ENCODE assay signal across 15 cellular contexts in genomic region chr10:74921744-74922143, GRCh38.
DNase-seq lines count a peak whose midpoint lies in the region; ATAC-seq and TF ChIP-seq lines count a peak whose summit lies in the region.
"Had no signal": no experiment of that assay in that cellular context is flagged by ENCODE, and none has a peak within 500 bp of the region (broad histone marks: within the 10 kb centered on the region; RNA-seq: fewer than 3 reads in every experiment).

No MANE protein-coding gene starts in this region.

- intact Hi-C loops in natural killer cell (cut with micrococcal nuclease) (loop anchor here (5.0 kb wide), 1 partner anchor 96 kb away; no protein-coding TSS in a partner anchor), Panc1 (cut with micrococcal nuclease; ENCODE audit: unreplicated experiment) (no loop called here)

- H3K4me3 ChIP-seq in Panc1 (ENCODE audit: low read depth in 2 of 2, low read length in 2 of 2) = no peak overlapping the region
- no peak overlapping the region for H3K4me3 ChIP-seq in fibroblast of mammary gland (ENCODE audit: control insufficient read depth, low read depth, low read length)
- H3K4me3 ChIP-seq: adrenal gland, heart right ventricle, lung, psoas muscle, suprapubic skin had no signal

- H3K4me1 Mint-ChIP-seq in natural killer cell = peaks cover 42 to 50% of the 10 kb centered on the region in 2 donors
- peaks cover 35 to 38% of the 10 kb centered on the region in 2 donors for H3K4me1 Mint-ChIP-seq in natural killer cell treated with Interleukin-12 subunit alpha and Interleukin-12 subunit beta and Interleukin-15 and Interleukin-18, amount 100 ng/mL, for 72 hours (ENCODE audit: low read depth in 2 of 2)

- CTCF ChIA-PET in Panc1 (lab: Charles Lee) = no interaction called here

- peaks cover 11% of the 10 kb centered on the region; the same call in 1 of the 2 replicates for H3K9me3 ChIP-seq in Panc1 (ENCODE audit: control insufficient read depth, insufficient read depth, low read depth, low read length)
- H3K9me3 ChIP-seq: suprapubic skin had no signal

- no peaks in the 10 kb centered on the region for H3K27me3 ChIP-seq in Panc1 (ENCODE audit: control insufficient read depth, insufficient read depth, low read length)
- H3K27me3 ChIP-seq: adrenal gland, heart right ventricle, suprapubic skin had no signal

- H3K4me3 Mint-ChIP-seq in natural killer cell = no peak overlapping the region
- H3K4me3 Mint-ChIP-seq in natural killer cell treated with Interleukin-12 subunit alpha and Interleukin-12 subunit beta and Interleukin-15 and Interleukin-18, amount 100 ng/mL, for 72 hours = no peak overlapping the region

- H3K9me3 Mint-ChIP-seq in natural killer cell = peaks cover 0 to 5% of the 10 kb centered on the region in 2 donors
- no peaks in the 10 kb centered on the region for H3K9me3 Mint-ChIP-seq in natural killer cell treated with Interleukin-12 subunit alpha and Interleukin-12 subunit beta and Interleukin-15 and Interleukin-18, amount 100 ng/mL, for 72 hours

- H3K27ac Mint-ChIP-seq in natural killer cell = peak overlapping the region; percentile 74 to 76
- H3K27ac Mint-ChIP-seq in natural killer cell treated with Interleukin-12 subunit alpha and Interleukin-12 subunit beta and Interleukin-15 and Interleukin-18, amount 100 ng/mL, for 72 hours = no peak overlapping the region

- in situ Hi-C loops in Panc1 (cut with HindIII; ENCODE audit: low pct_unique_long_range_greater_than_20kb, low sequenced_read_pairs) = no loop called here

- DNase-seq in natural killer cell = no peak
- no peak for DNase-seq in natural killer cell treated with Interleukin-12 subunit alpha and Interleukin-12 subunit beta and Interleukin-15 and Interleukin-18, amount 100 ng/mL, for 72 hours (ENCODE audit: low spot score)
- no peak for DNase-seq in Panc1 (ENCODE audit: low read depth, low spot score)
- peak; percentile 35 for DNase-seq in fibroblast of mammary gland (ENCODE audit: low read depth)
- no peak for DNase-seq in T-helper 1 cell
- DNase-seq in effector CD8-positive, alpha-beta T cell (lab: John Stamatoyannopoulos, UW) = no peak
- DNase-seq in D341Med (ENCODE audit: low spot score) = no peak
- no peak for DNase-seq in GM20000 (ENCODE audit: low spot score)
- DNase-seq: adrenal gland, DND-41, heart right ventricle, NCI-H1105, psoas muscle had no signal

- H3K36me3 Mint-ChIP-seq in natural killer cell = peaks cover 5% of the 10 kb centered on the region
- peaks cover 14% of the 10 kb centered on the region for H3K36me3 Mint-ChIP-seq in natural killer cell treated with Interleukin-12 subunit alpha and Interleukin-12 subunit beta and Interleukin-15 and Interleukin-18, amount 100 ng/mL, for 72 hours

- peaks cover 41% of the 10 kb centered on the region for H3K4me1 ChIP-seq in Panc1 (ENCODE audit: control insufficient read depth, insufficient read depth, low read length)

- no TSS peak for BruUV-seq in Panc1 (replicated peaks; lab: Mats Ljungman, UMichigan)

- no peaks in the 10 kb centered on the region for H3K36me3 ChIP-seq in Panc1 (ENCODE audit: control insufficient read depth, insufficient read depth, low read length)
- H3K36me3 ChIP-seq: adrenal gland, suprapubic skin had no signal

- no peak for TF ChIP-seq CTCF in natural killer cell (IDR thresholded peaks at IDR 0.05)
- TF ChIP-seq CTCF in Panc1 (IDR thresholded peaks at IDR 0.05) = no peak
- TF ChIP-seq CTCF in fibroblast of mammary gland (conservative IDR thresholded peaks at IDR 0.05; ENCODE audit: control insufficient read depth, insufficient read depth, low read depth, low read length) = no peak
- TF ChIP-seq CTCF in GM20000 (IDR thresholded peaks at IDR 0.05; ENCODE audit: extremely low read depth, missing control alignments) = no peak

- POLR2A ChIA-PET in Panc1 (lab: Charles Lee) = no interaction called here

- ATAC-seq in natural killer cell (no peak), Panc1 (peak; percentile 53)
- no peak for ATAC-seq in natural killer cell treated with Interleukin-12 subunit alpha and Interleukin-12 subunit beta and Interleukin-15 and Interleukin-18, amount 100 ng/mL, for 72 hours

- H3K27me3 Mint-ChIP-seq in natural killer cell (ENCODE audit: low read depth in 2 of 2) = no peaks in the 10 kb centered on the region
- H3K27me3 Mint-ChIP-seq in natural killer cell treated with Interleukin-12 subunit alpha and Interleukin-12 subunit beta and Interleukin-15 and Interleukin-18, amount 100 ng/mL, for 72 hours = no peaks in the 10 kb centered on the region

- H3K27ac ChIP-seq in Panc1 (ENCODE audit: low read length) = 0 out of 2 replicates have a peak overlapping the region, but pooled peaks have one; percentile 9
- H3K27ac ChIP-seq: adrenal gland, suprapubic skin had no signal

Comparison
In these comparisons a context has a peak if more than half of its experiments do, and no peak if none do; other contexts are left out.
1. H3K27ac Mint-ChIP-seq: peak in natural killer cell (2 of 2); none in natural killer cell treated with Interleukin-12 subunit alpha and Interleukin-12 subunit beta and Interleukin-15 and Interleukin-18, amount 100 ng/mL, for 72 hours (0 of 2).